In genomic region chr6:35168461-35168861, GRCh38 we compare ENCODE assay signal across 15 cellular contexts. TPM values are rescaled to one million over a fixed set of nuclear protein-coding genes. Genes with fewer than 3 reads are reported as not detected.
"Had no signal": no experiment of that assay in that cellular context is flagged by ENCODE, and none has a peak within 500 bp of the region (broad histone marks: within the 10 kb centered on the region; RNA-seq: fewer than 3 reads in every experiment).

No MANE protein-coding gene starts in this region.

- H3K36me3 Mint-ChIP-seq: natural killer cell had no signal

- ATAC-seq: natural killer cell had no signal

- H3K27ac Mint-ChIP-seq: activated B cell treated with CpG ODN at 0.5 μM for 24 hours; activated CD4-positive, alpha-beta T cell treated with anti-CD3 and anti-CD28 coated beads, Interleukin-2, amount 10 ng/mL, durations not matched to agents 24 days and 14 days; activated naive CD4-positive, alpha-beta T cell treated with anti-CD3 and anti-CD28 coated beads for 36 hours had no signal

- H3K4me1 Mint-ChIP-seq: activated B cell treated with CpG ODN at 0.5 μM for 24 hours had no signal

- H3K4me3 Mint-ChIP-seq: activated B cell treated with CpG ODN at 0.5 μM for 24 hours; activated CD4-positive, alpha-beta T cell treated with anti-CD3 and anti-CD28 coated beads, Interleukin-2, amount 10 ng/mL, durations not matched to agents 24 days and 14 days; activated naive CD4-positive, alpha-beta T cell treated with anti-CD3 and anti-CD28 coated beads for 36 hours; central memory CD8-positive, alpha-beta T cell; natural killer cell had no signal

- H3K9me3 Mint-ChIP-seq: activated B cell treated with CpG ODN at 0.5 μM for 24 hours had no signal

- DNase-seq: activated B cell treated with CpG ODN at 0.5 μM for 24 hours; activated CD4-positive, alpha-beta T cell treated with anti-CD3 and anti-CD28 coated beads, Interleukin-2, amount 10 ng/mL, durations not matched to agents 24 days and 14 days; activated CD8-positive, alpha-beta memory T cell treated with anti-CD3 and anti-CD28 coated beads for 24 hours; activated naive CD4-positive, alpha-beta T cell treated with anti-CD3 and anti-CD28 coated beads for 36 hours; cortex of kidney; effector memory CD4-positive, alpha-beta T cell; hypothalamus; mammary epithelial cell; natural killer cell; stimulated activated CD4-positive, alpha-beta T cell treated with anti-CD3 and anti-CD28 coated beads, Interleukin-4, amount 100 ng/mL, for 4 hours; T-helper 1 cell had no signal

RNA-seq across cellular contexts. Expression of gene TCP11, which starts 27.3 kb away (rescaled TPM):
- total RNA-seq: activated B cell treated with CpG ODN at 0.5 μM for 24 hours; activated CD4-positive, alpha-beta T cell treated with anti-CD3 and anti-CD28 coated beads, Interleukin-2, amount 10 ng/mL, durations not matched to agents 24 days and 14 days; activated naive CD4-positive, alpha-beta T cell treated with anti-CD3 and anti-CD28 coated beads for 36 hours; epithelial cell of proximal tubule; mammary epithelial cell; mucosa of gallbladder; natural killer cell; skeletal muscle tissue had no signal
- polyA plus RNA-seq: mammary epithelial cell had no signal

RNA-seq across cellular contexts. Expression of gene SCUBE3, which starts 45.3 kb away (rescaled TPM):
- total RNA-seq: activated B cell treated with CpG ODN at 0.5 μM for 24 hours; activated naive CD4-positive, alpha-beta T cell treated with anti-CD3 and anti-CD28 coated beads for 36 hours had no signal
